Comparison of ENCODE assay signal across 1 cellular context in genomic region chr10:132918617-132919373, GRCh38.
TF ChIP-seq lines count a peak whose summit lies in the region.

No MANE protein-coding gene starts in this region.

TF ChIP-seq in HepG2, 621 proteins besides CTCF, POLR2A, EP300 and RAD21:
- TF ChIP-seq ELF3 (CRISPR knock-in tag; IDR thresholded peaks at IDR 0.05) (no peak), ZBTB7A (CRISPR knock-in tag; IDR thresholded peaks at IDR 0.05) (no peak), ZNF432 (CRISPR knock-in tag; IDR thresholded peaks at IDR 0.05; ENCODE audit: borderline replicate concordance) (no peak), HNF1A (IDR thresholded peaks at IDR 0.05; ENCODE audit: low read depth) (no peak), HNF1A (CRISPR knock-in tag; IDR thresholded peaks at IDR 0.05; ENCODE audit: borderline replicate concordance) (no peak), ZHX1 (CRISPR knock-in tag; IDR thresholded peaks at IDR 0.05; ENCODE audit: low read depth) (no peak), CSRNP1 (CRISPR knock-in tag; IDR thresholded peaks at IDR 0.05) (no peak), ZBTB44 (CRISPR knock-in tag; IDR thresholded peaks at IDR 0.05) (no peak), CEBPB (IDR thresholded peaks at IDR 0.05; ENCODE audit: borderline replicate concordance, low read depth, low read length) (no peak), TP53 (CRISPR knock-in tag; conservative IDR thresholded peaks at IDR 0.05) (no peak)
